ENCODE assay signal across 20 cellular contexts in genomic region chr11:130588471-130588870, GRCh38.
"Had no signal": no experiment of that assay in that cellular context is flagged by ENCODE, and none has a peak within 500 bp of the region (broad histone marks: within the 10 kb centered on the region; RNA-seq: fewer than 3 reads in every experiment).

No MANE protein-coding gene starts in this region.

- ATAC-seq: right lobe of liver; stimulated activated memory B cell treated with anti-CD40 and anti-IgM and Interleukin-4, amounts not matched to agents 10 μg/mL and 1 μg/mL and 100 μg/mL, for 72 hours; WTC11 had no signal

- H3K4me3 ChIP-seq: right lobe of liver, stomach, suprapubic skin, tibial nerve had no signal

- H3K9me3 Mint-ChIP-seq: stimulated activated memory B cell treated with anti-CD40 and anti-IgM and Interleukin-4, amounts not matched to agents 10 μg/mL and 1 μg/mL and 100 μg/mL, for 72 hours; WTC11 had no signal

- H3K36me3 Mint-ChIP-seq: activated naive CD8-positive, alpha-beta T cell; stimulated activated memory B cell treated with anti-CD40 and anti-IgM and Interleukin-4, amounts not matched to agents 10 μg/mL and 1 μg/mL and 100 μg/mL, for 72 hours; WTC11 had no signal

- H3K27ac ChIP-seq: right lobe of liver, stomach, suprapubic skin, tibial nerve had no signal

- H3K27me3 ChIP-seq: right lobe of liver, stomach, suprapubic skin, tibial nerve had no signal

- H3K36me3 ChIP-seq: right lobe of liver, stomach, suprapubic skin, tibial nerve had no signal

- H3K4me3 Mint-ChIP-seq: activated naive CD8-positive, alpha-beta T cell; nephron progenitor cell; stimulated activated memory B cell treated with anti-CD40 and anti-IgM and Interleukin-4, amounts not matched to agents 10 μg/mL and 1 μg/mL and 100 μg/mL, for 72 hours; WTC11 had no signal

- H3K4me1 Mint-ChIP-seq: stimulated activated memory B cell treated with anti-CD40 and anti-IgM and Interleukin-4, amounts not matched to agents 10 μg/mL and 1 μg/mL and 100 μg/mL, for 72 hours had no signal

- H3K4me1 ChIP-seq: right lobe of liver, stomach had no signal

- H3K9me3 ChIP-seq: right lobe of liver, suprapubic skin had no signal

- DNase-seq: activated gamma-delta T cell treated with Interleukin-2 at 50 U/mL for 16 hours; activated T-cell treated with anti-CD3 and anti-CD28 coated beads, Interleukin-2, amount 50 U/mL, for 1 hour; amniotic stem cell; dermis blood vessel endothelial cell; effector CD8-positive, alpha-beta T cell; foreskin melanocyte; hippocampal formation; left ventricle myocardium superior; nephron progenitor cell; nucleus accumbens; right lobe of liver; small intestine; stimulated activated CD4-positive, alpha-beta T cell treated with anti-CD3 and anti-CD28 coated beads, Interleukin-2, amount 100 ng/mL, for 24 hours; stomach; T-helper 9 cell had no signal

- H3K27ac Mint-ChIP-seq: activated naive CD8-positive, alpha-beta T cell; nephron progenitor cell; stimulated activated memory B cell treated with anti-CD40 and anti-IgM and Interleukin-4, amounts not matched to agents 10 μg/mL and 1 μg/mL and 100 μg/mL, for 72 hours; WTC11 had no signal
